ENCODE assay signal across 1 cellular context in the genomic region with DNA sequence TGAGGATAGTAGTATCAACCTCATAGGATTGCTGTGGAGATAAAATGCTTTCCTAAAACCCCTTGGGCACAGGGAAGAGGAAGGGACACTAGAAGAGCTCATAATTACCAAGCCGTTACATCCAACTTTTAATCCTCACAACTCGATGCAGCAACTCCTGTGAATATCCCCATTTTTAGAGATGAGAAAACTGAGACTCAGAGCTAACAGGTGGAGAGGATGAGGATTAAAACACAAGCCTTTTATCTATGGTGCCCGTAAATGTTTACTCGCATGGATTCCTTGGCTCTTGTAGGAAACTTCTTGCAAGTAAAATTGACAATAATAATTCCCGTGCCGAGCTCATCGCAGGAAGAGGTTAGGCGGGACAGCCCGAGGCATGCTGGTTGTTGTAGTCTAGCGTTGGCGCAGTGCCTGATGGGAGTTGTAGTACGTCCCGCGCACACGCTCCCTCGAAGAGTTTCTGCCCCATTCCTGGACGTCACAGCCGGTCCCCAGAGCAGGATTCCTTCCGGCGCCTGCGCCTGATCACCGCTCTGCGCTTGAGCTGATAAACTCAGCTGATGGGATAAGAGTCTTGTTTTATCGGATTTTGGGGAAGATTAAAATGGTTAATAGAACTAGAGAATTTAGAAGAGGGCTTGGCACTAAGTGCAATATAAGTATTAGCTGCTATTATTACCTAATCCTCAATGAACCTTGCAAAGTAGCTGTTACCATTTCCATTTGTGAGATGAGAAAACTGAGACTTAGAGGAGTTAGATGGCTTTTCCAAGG.
TF ChIP-seq lines count a peak whose summit lies in the region.

No MANE protein-coding gene starts in this region.

TF ChIP-seq in K562, 482 proteins besides CTCF, POLR2A, EP300 and RAD21 (continued from another document):
- TF ChIP-seq, protein P1, sequence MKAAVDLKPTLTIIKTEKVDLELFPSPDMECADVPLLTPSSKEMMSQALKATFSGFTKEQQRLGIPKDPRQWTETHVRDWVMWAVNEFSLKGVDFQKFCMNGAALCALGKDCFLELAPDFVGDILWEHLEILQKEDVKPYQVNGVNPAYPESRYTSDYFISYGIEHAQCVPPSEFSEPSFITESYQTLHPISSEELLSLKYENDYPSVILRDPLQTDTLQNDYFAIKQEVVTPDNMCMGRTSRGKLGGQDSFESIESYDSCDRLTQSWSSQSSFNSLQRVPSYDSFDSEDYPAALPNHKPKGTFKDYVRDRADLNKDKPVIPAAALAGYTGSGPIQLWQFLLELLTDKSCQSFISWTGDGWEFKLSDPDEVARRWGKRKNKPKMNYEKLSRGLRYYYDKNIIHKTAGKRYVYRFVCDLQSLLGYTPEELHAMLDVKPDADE (conservative IDR thresholded peaks at IDR 0.05; ENCODE audit: control insufficient read depth, low read depth, low read length), result peak; percentile 81
- peak; percentile 87; the same call in 1 of the 2 replicates for TF ChIP-seq TFAP4 (CRISPR knock-in tag; IDR thresholded peaks at IDR 0.05; ENCODE audit: borderline replicate concordance)
- TF ChIP-seq, protein P2, sequence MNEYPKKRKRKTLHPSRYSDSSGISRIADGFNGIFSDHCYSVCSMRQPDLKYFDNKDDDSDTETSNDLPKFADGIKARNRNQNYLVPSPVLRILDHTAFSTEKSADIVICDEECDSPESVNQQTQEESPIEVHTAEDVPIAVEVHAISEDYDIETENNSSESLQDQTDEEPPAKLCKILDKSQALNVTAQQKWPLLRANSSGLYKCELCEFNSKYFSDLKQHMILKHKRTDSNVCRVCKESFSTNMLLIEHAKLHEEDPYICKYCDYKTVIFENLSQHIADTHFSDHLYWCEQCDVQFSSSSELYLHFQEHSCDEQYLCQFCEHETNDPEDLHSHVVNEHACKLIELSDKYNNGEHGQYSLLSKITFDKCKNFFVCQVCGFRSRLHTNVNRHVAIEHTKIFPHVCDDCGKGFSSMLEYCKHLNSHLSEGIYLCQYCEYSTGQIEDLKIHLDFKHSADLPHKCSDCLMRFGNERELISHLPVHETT (CRISPR knock-in tag; conservative IDR thresholded peaks at IDR 0.05 in 1 of 2, IDR thresholded peaks at IDR 0.05 in 1 of 2), result peak in 1 of 2 experiments; percentile 39; a peak in 1 of 4 replicates
- no peak for TF ChIP-seq KDM5B (IDR thresholded peaks at IDR 0.05; ENCODE audit: insufficient replicate concordance, low read depth, low read length)
- TF ChIP-seq ZNF175 (CRISPR knock-in tag; IDR thresholded peaks at IDR 0.05; ENCODE audit: low read depth), result no peak
- TF ChIP-seq SRF (CRISPR knock-in tag; IDR thresholded peaks at IDR 0.05), result no peak; a peak in 1 of 4 replicates
- TF ChIP-seq DDX20 (tag; IDR thresholded peaks at IDR 0.05; ENCODE audit: low read depth), result no peak
- TF ChIP-seq RREB1 (CRISPR knock-in tag; IDR thresholded peaks at IDR 0.05), result no peak
- TF ChIP-seq KAT7 (CRISPR knock-in tag; IDR thresholded peaks at IDR 0.05; ENCODE audit: borderline replicate concordance), result no peak
- TF ChIP-seq, protein P3, sequence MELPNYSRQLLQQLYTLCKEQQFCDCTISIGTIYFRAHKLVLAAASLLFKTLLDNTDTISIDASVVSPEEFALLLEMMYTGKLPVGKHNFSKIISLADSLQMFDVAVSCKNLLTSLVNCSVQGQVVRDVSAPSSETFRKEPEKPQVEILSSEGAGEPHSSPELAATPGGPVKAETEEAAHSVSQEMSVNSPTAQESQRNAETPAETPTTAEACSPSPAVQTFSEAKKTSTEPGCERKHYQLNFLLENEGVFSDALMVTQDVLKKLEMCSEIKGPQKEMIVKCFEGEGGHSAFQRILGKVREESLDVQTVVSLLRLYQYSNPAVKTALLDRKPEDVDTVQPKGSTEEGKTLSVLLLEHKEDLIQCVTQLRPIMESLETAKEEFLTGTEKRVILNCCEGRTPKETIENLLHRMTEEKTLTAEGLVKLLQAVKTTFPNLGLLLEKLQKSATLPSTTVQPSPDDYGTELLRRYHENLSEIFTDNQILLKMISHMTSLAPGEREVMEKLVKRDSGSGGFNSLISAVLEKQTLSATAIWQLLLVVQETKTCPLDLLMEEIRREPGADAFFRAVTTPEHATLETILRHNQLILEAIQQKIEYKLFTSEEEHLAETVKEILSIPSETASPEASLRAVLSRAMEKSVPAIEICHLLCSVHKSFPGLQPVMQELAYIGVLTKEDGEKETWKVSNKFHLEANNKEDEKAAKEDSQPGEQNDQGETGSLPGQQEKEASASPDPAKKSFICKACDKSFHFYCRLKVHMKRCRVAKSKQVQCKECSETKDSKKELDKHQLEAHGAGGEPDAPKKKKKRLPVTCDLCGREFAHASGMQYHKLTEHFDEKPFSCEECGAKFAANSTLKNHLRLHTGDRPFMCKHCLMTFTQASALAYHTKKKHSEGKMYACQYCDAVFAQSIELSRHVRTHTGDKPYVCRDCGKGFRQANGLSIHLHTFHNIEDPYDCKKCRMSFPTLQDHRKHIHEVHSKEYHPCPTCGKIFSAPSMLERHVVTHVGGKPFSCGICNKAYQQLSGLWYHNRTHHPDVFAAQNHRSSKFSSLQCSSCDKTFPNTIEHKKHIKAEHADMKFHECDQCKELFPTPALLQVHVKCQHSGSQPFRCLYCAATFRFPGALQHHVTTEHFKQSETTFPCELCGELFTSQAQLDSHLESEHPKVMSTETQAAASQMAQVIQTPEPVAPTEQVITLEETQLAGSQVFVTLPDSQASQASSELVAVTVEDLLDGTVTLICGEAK (IDR thresholded peaks at IDR 0.05), result peak; percentile 88
- TF ChIP-seq, protein P3 (CRISPR knock-in tag; IDR thresholded peaks at IDR 0.05), result no peak
- no peak for TF ChIP-seq ZNF146 (CRISPR knock-in tag; IDR thresholded peaks at IDR 0.05; ENCODE audit: unreplicated experiment)
- TF ChIP-seq ZNF695 (CRISPR knock-in tag; IDR thresholded peaks at IDR 0.05), result no peak
- TF ChIP-seq, protein P4, sequence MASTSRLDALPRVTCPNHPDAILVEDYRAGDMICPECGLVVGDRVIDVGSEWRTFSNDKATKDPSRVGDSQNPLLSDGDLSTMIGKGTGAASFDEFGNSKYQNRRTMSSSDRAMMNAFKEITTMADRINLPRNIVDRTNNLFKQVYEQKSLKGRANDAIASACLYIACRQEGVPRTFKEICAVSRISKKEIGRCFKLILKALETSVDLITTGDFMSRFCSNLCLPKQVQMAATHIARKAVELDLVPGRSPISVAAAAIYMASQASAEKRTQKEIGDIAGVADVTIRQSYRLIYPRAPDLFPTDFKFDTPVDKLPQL (IDR thresholded peaks at IDR 0.05; ENCODE audit: extremely low read depth, insufficient read length), result no peak
- no peak for TF ChIP-seq ZNF589 (CRISPR knock-in tag; IDR thresholded peaks at IDR 0.05; ENCODE audit: low read depth)
- TF ChIP-seq ZBTB26 (CRISPR knock-in tag; IDR thresholded peaks at IDR 0.05), result no peak
- TF ChIP-seq JUNB (CRISPR knock-in tag; conservative IDR thresholded peaks at IDR 0.05), result no peak
- peak; percentile 11; the same call in 1 of the 2 replicates for TF ChIP-seq C11orf30 (IDR thresholded peaks at IDR 0.05; ENCODE audit: low read depth)
- peak in 1 of 2 experiments; percentile 54; a peak in 3 of 4 replicates for TF ChIP-seq FOXK2 (conservative IDR thresholded peaks at IDR 0.05 in 1 of 2, IDR thresholded peaks at IDR 0.05 in 1 of 2; ENCODE audit: low read depth in 2 of 2)
- TF ChIP-seq MXI1 (IDR thresholded peaks at IDR 0.05; ENCODE audit: low read depth, low read length), result 0 out of 2 replicates have a peak, but pooled peaks have one; percentile 54
- TF ChIP-seq MEF2A (IDR thresholded peaks at IDR 0.05; ENCODE audit: control insufficient read depth, low read depth, low read length), result no peak
- TF ChIP-seq TRIM24 (IDR thresholded peaks at IDR 0.05), result no peak
- no peak for TF ChIP-seq ZNF449 (CRISPR knock-in tag; IDR thresholded peaks at IDR 0.05)
- TF ChIP-seq RFX7 (CRISPR knock-in tag; IDR thresholded peaks at IDR 0.05), result 0 out of 2 replicates have a peak, but pooled peaks have one; percentile 59
